In genomic region chr20:59939052-59939878, GRCh38 we compare ENCODE assay signal across 7 cellular contexts. TPM values are rescaled to one million over a fixed set of nuclear protein-coding genes. Genes with fewer than 3 reads are reported as not detected.
DNase-seq lines count a peak whose midpoint lies in the region; ATAC-seq lines count a peak whose summit lies in the region.

No MANE protein-coding gene starts in this region.

- H3K9ac ChIP-seq in NT2/D1 (ENCODE audit: insufficient read length, low read depth) (peak overlapping the region; percentile 84), muscle layer of colon (ENCODE audit: low read length) (peak overlapping the region; percentile 67)

- peak overlapping the region; percentile 74 for H3K4me3 ChIP-seq in NT2/D1 (ENCODE audit: insufficient read length, low read depth)
- H3K4me3 ChIP-seq in ectodermal cell (ENCODE audit: insufficient read depth, low read depth, low read length), result peak overlapping the region; percentile 66
- H3K4me3 ChIP-seq in muscle layer of colon (ENCODE audit: low read depth in 1 of 2, low read length in 2 of 2), result peak overlapping the region; percentile 60 to 72

- WGBS in ectodermal cell, 2 experiments, result 51 to 52% methylated on average over 104 of the region's 104 CpGs

- H3K27me3 ChIP-seq in NT2/D1 (ENCODE audit: insufficient read depth, insufficient read length) (peaks cover 12% of the 10 kb centered on the region), ectodermal cell (ENCODE audit: control insufficient read depth, insufficient read depth, low read length, poor library complexity, severe bottlenecking) (peaks cover 55% of the 10 kb centered on the region), muscle layer of colon (ENCODE audit: control insufficient read depth in 1 of 2, insufficient read depth in 2 of 2, low read length in 2 of 2) (no peaks in the 10 kb centered on the region)

- DNase-seq in NT2/D1 (ENCODE audit: low read depth, low spot score), result no peak
- no peak for DNase-seq in EL
- no peak for DNase-seq in hepatic stellate cell (ENCODE audit: low spot score)

- H3K27ac ChIP-seq in ectodermal cell (ENCODE audit: insufficient read depth, low read depth, low read length, poor library complexity, severe bottlenecking), result no peak overlapping the region
- H3K27ac ChIP-seq in muscle layer of colon (ENCODE audit: low read depth, low read length), result peak overlapping the region; percentile 100

- peaks cover 6% of the 10 kb centered on the region; the same call in 1 of the 2 replicates for H3K9me3 ChIP-seq in NT2/D1 (ENCODE audit: insufficient read depth, low read length)
- no peaks in the 10 kb centered on the region for H3K9me3 ChIP-seq in ectodermal cell (ENCODE audit: control insufficient read depth, low read length)
- H3K9me3 ChIP-seq in muscle layer of colon (ENCODE audit: low read length), result no peaks in the 10 kb centered on the region

- peaks cover 27% of the 10 kb centered on the region for H3K36me3 ChIP-seq in NT2/D1 (ENCODE audit: insufficient read depth, insufficient read length, low read length)
- H3K36me3 ChIP-seq in ectodermal cell (ENCODE audit: control insufficient read depth, insufficient read depth, low read length), result no peaks in the 10 kb centered on the region
- H3K36me3 ChIP-seq in muscle layer of colon (ENCODE audit: insufficient read depth, low read length), result peaks cover 22% of the 10 kb centered on the region

- ATAC-seq in GM21786 (IDR thresholded peaks at IDR 0.05; ENCODE audit: unreplicated experiment) (peak; percentile 19), GM21737 (IDR thresholded peaks at IDR 0.05; ENCODE audit: unreplicated experiment) (no peak)

- H3K4me1 ChIP-seq in NT2/D1 (ENCODE audit: insufficient read depth, insufficient read length), result peaks cover 7% of the 10 kb centered on the region
- peaks cover 7% of the 10 kb centered on the region for H3K4me1 ChIP-seq in ectodermal cell (ENCODE audit: control insufficient read depth, insufficient read depth, low read length)
- H3K4me1 ChIP-seq in muscle layer of colon (ENCODE audit: insufficient read depth, low read length), result peaks cover 47% of the 10 kb centered on the region

RNA-seq across cellular contexts. Expression of gene PPP1R3D, which starts 0.8 kb away (rescaled TPM):
- 1.3 TPM for polyA plus RNA-seq in ectodermal cell (2013, experiment 1 of 4)
- polyA plus RNA-seq in ectodermal cell (2013, experiment 2 of 4), result 1.2 TPM
- 1.1 TPM for polyA plus RNA-seq in ectodermal cell (2013, experiment 3 of 4)
- 1.4 TPM for polyA plus RNA-seq in ectodermal cell (2013, experiment 4 of 4)

RNA-seq across cellular contexts. Expression of gene FAM217B, which starts 0.9 kb away (rescaled TPM):
- 16.2 TPM for polyA plus RNA-seq in ectodermal cell (2013, experiment 1 of 4)
- 17.5 TPM for polyA plus RNA-seq in ectodermal cell (2013, experiment 2 of 4)
- 13.4 TPM for polyA plus RNA-seq in ectodermal cell (2013, experiment 3 of 4)
- 14.6 TPM for polyA plus RNA-seq in ectodermal cell (2013, experiment 4 of 4)

RNA-seq across cellular contexts. Expression of gene SYCP2, which starts 5.8 kb away (rescaled TPM):
- polyA plus RNA-seq in ectodermal cell (2013, experiment 1 of 4), result 0.63 TPM
- 0.62 TPM for polyA plus RNA-seq in ectodermal cell (2013, experiment 2 of 4)
- polyA plus RNA-seq in ectodermal cell (2013, experiment 3 of 4), result 0.53 TPM
- polyA plus RNA-seq in ectodermal cell (2013, experiment 4 of 4), result 0.20 TPM

RNA-seq across cellular contexts. Expression of gene CDH26, which starts 19.0 kb away (rescaled TPM):
- polyA plus RNA-seq in ectodermal cell (2013, experiment 1 of 4), result 0.24 TPM
- polyA plus RNA-seq in ectodermal cell (2013, experiment 2 of 4), result 0.28 TPM
- polyA plus RNA-seq in ectodermal cell (2013, experiment 3 of 4), result 0.37 TPM
- polyA plus RNA-seq in ectodermal cell (2013, experiment 4 of 4), result 0.20 TPM
